In genomic region chr9:31699836-31700235, GRCh38 we compare ENCODE assay signal across 14 cellular contexts.
A peak's percentile ranks its signal among the peaks of the same experiment; 100 is the strongest.
DNase-seq lines count a peak whose midpoint lies in the region; ATAC-seq, FAIRE-seq and TF ChIP-seq lines count a peak whose summit lies in the region.
"Had no signal": no experiment of that assay in that cellular context is flagged by ENCODE, and none has a peak within 500 bp of the region (broad histone marks: within the 10 kb centered on the region; RNA-seq: fewer than 3 reads in every experiment).

No MANE protein-coding gene starts in this region.

- H3K9me3 ChIP-seq in RWPE2 (ENCODE audit: severe bottlenecking) (no peaks in the 10 kb centered on the region), keratinocyte (ENCODE audit: control insufficient read depth, low read depth, low read length) (no peaks in the 10 kb centered on the region)

- ATAC-seq in RWPE2 (ENCODE audit: low read depth): peak; percentile 52
- ATAC-seq: HCT116 had no signal

- H3K27me3 ChIP-seq in RWPE2 (ENCODE audit: insufficient read depth, poor library complexity, severe bottlenecking) (no peaks in the 10 kb centered on the region), keratinocyte (ENCODE audit: control insufficient read depth, extremely low read depth, insufficient read depth, low read length) (no peaks in the 10 kb centered on the region)

- no peak for DNase-seq in activated T-cell treated with anti-CD3 and anti-CD28 coated beads, Interleukin-2, amount 50 U/mL, for 24 hours
- DNase-seq in activated T-cell treated with anti-CD3 and anti-CD28 coated beads, Interleukin-2, amount 50 U/mL, for 1 hour: no peak
- DNase-seq in RWPE2 (ENCODE audit: low spot score) (no peak), keratinocyte (ENCODE audit: low read depth, low spot score) (no peak), posterior cingulate gyrus (no peak), NCI-H2107 treated with DMSO at 0.1 percent for 48 hours (lab: John Stamatoyannopoulos, UW; ENCODE audit: unreplicated experiment) (no peak)
- no peak for DNase-seq in activated T-helper 2 cell treated with anti-CD3 and anti-CD28 coated beads, Interferon-gamma antibody, Interleukin-2, Interleukin-4, amounts not matched to agents 10 μg/mL and 5 μg/mL and 100 μg/mL, durations not matched to agents 14 hours and 24 hours and 36 hours (ENCODE audit: low spot score)
- DNase-seq: C1 segment of cervical spinal cord; Calu3; CD4-positive, alpha-beta T cell; DMS 273 treated with DMSO at 0.1 percent for 48 hours had no signal

- H2AFZ ChIP-seq in keratinocyte (ENCODE audit: control insufficient read depth, low read length): no peak overlapping the region

- no peaks in the 10 kb centered on the region for H3K27me3 Mint-ChIP-seq in activated T-cell treated with anti-CD3 and anti-CD28 coated beads, Interleukin-2, amount 50 U/mL, for 24 hours
- no peaks in the 10 kb centered on the region for H3K27me3 Mint-ChIP-seq in activated T-helper 2 cell treated with anti-CD3 and anti-CD28 coated beads, Interferon-gamma antibody, Interleukin-2, Interleukin-4, amounts not matched to agents 10 μg/mL and 5 μg/mL and 100 μg/mL, durations not matched to agents 14 hours and 24 hours and 36 hours (ENCODE audit: low read depth)
- H3K27me3 Mint-ChIP-seq: B cell; CD4-positive, alpha-beta T cell had no signal

- no peak for FAIRE-seq in keratinocyte (lab: Jason Lieb, UNC)
- FAIRE-seq: A204.1 had no signal

- peak overlapping the region; percentile 14 for H3K4me2 ChIP-seq in keratinocyte (ENCODE audit: control insufficient read depth, extremely low read depth, insufficient read depth, low read depth, low read length)

- TF ChIP-seq CTCF in RWPE2 (IDR thresholded peaks at IDR 0.05; ENCODE audit: poor library complexity, severe bottlenecking) (no peak), keratinocyte (optimal IDR thresholded peaks at IDR 0.05 in 1 of 3, IDR thresholded peaks at IDR 0.05 in 1 of 3, conservative IDR thresholded peaks at IDR 0.05 in 1 of 3; ENCODE audit: extremely low read depth in 1 of 3, insufficient read depth in 2 of 3, low read length in 3 of 3) (no peak)

- H3K27ac ChIP-seq in RWPE2 (ENCODE audit: poor library complexity, severe bottlenecking) (peak overlapping the region; percentile 13), keratinocyte (ENCODE audit: control insufficient read depth, insufficient read depth, low read length) (peak overlapping the region; percentile 37)

- no peak overlapping the region for H3K4me3 ChIP-seq in RWPE2 (ENCODE audit: severe bottlenecking)
- H3K4me3 ChIP-seq in keratinocyte (ENCODE audit: control insufficient read depth in 2 of 3, extremely low read depth in 1 of 3, insufficient read depth in 2 of 3, low read depth in 1 of 3, low read length in 3 of 3): peak overlapping the region in 1 of 3 experiments; percentile 4

- H3K9ac ChIP-seq in keratinocyte (ENCODE audit: control insufficient read depth, extremely low read depth, insufficient read depth, low read length): no peak overlapping the region

- H3K27ac Mint-ChIP-seq in activated T-cell treated with anti-CD3 and anti-CD28 coated beads, Interleukin-2, amount 50 U/mL, for 24 hours: peak overlapping the region; percentile 80
- H3K27ac Mint-ChIP-seq in activated T-helper 2 cell treated with anti-CD3 and anti-CD28 coated beads, Interferon-gamma antibody, Interleukin-2, Interleukin-4, amounts not matched to agents 10 μg/mL and 5 μg/mL and 100 μg/mL, durations not matched to agents 14 hours and 24 hours and 36 hours: peak overlapping the region; percentile 24
- H3K27ac Mint-ChIP-seq: B cell; CD4-positive, alpha-beta T cell had no signal

- H3K4me1 Mint-ChIP-seq in activated T-cell treated with anti-CD3 and anti-CD28 coated beads, Interleukin-2, amount 50 U/mL, for 24 hours (ENCODE audit: low read depth): peaks cover 28% of the 10 kb centered on the region
- peaks cover 13% of the 10 kb centered on the region for H3K4me1 Mint-ChIP-seq in activated T-helper 2 cell treated with anti-CD3 and anti-CD28 coated beads, Interferon-gamma antibody, Interleukin-2, Interleukin-4, amounts not matched to agents 10 μg/mL and 5 μg/mL and 100 μg/mL, durations not matched to agents 14 hours and 24 hours and 36 hours (ENCODE audit: low read depth)
- H3K4me1 Mint-ChIP-seq: B cell had no signal

- intact Hi-C loops in activated T-helper 2 cell treated with anti-CD3 and anti-CD28 coated beads, Interferon-gamma antibody, Interleukin-2, Interleukin-4, amounts not matched to agents 10 μg/mL and 5 μg/mL and 100 μg/mL, durations not matched to agents 14 hours and 24 hours and 36 hours (cut with micrococcal nuclease): loop anchor here (1.0 to 2.0 kb wide), 2 partner anchors 23 to 157 kb away; no protein-coding TSS in a partner anchor
- intact Hi-C loops in posterior cingulate gyrus (cut with DNase I): no loop called here

- H3K36me3 Mint-ChIP-seq in activated T-cell treated with anti-CD3 and anti-CD28 coated beads, Interleukin-2, amount 50 U/mL, for 24 hours (ENCODE audit: low read depth): peaks cover 1% of the 10 kb centered on the region
- H3K36me3 Mint-ChIP-seq in activated T-helper 2 cell treated with anti-CD3 and anti-CD28 coated beads, Interferon-gamma antibody, Interleukin-2, Interleukin-4, amounts not matched to agents 10 μg/mL and 5 μg/mL and 100 μg/mL, durations not matched to agents 14 hours and 24 hours and 36 hours (ENCODE audit: low read depth): peaks cover 14% of the 10 kb centered on the region

- H3K9me3 Mint-ChIP-seq in activated T-cell treated with anti-CD3 and anti-CD28 coated beads, Interleukin-2, amount 50 U/mL, for 24 hours: peaks cover 8% of the 10 kb centered on the region
- peaks cover 10% of the 10 kb centered on the region for H3K9me3 Mint-ChIP-seq in activated T-helper 2 cell treated with anti-CD3 and anti-CD28 coated beads, Interferon-gamma antibody, Interleukin-2, Interleukin-4, amounts not matched to agents 10 μg/mL and 5 μg/mL and 100 μg/mL, durations not matched to agents 14 hours and 24 hours and 36 hours

- H3K36me3 ChIP-seq in RWPE2 (ENCODE audit: low read depth) (no peaks in the 10 kb centered on the region), keratinocyte (ENCODE audit: control insufficient read depth in 2 of 2, extremely low read depth in 1 of 2, insufficient read depth in 2 of 2, low read length in 2 of 2) (no peaks in the 10 kb centered on the region)

- no peaks in the 10 kb centered on the region for H3K9me1 ChIP-seq in keratinocyte (ENCODE audit: control insufficient read depth, extremely low read depth, insufficient read depth, low read length)

- dilution Hi-C loops in keratinocyte (cut with MboI; ENCODE audit: extremely low pct_ligation_motif_present, low sequenced_read_pairs): no loop called here

- H3K4me3 Mint-ChIP-seq in activated T-cell treated with anti-CD3 and anti-CD28 coated beads, Interleukin-2, amount 50 U/mL, for 24 hours: no peak overlapping the region
- H3K4me3 Mint-ChIP-seq in activated T-helper 2 cell treated with anti-CD3 and anti-CD28 coated beads, Interferon-gamma antibody, Interleukin-2, Interleukin-4, amounts not matched to agents 10 μg/mL and 5 μg/mL and 100 μg/mL, durations not matched to agents 14 hours and 24 hours and 36 hours (ENCODE audit: low read depth): no peak overlapping the region
- H3K4me3 Mint-ChIP-seq: B cell; CD4-positive, alpha-beta T cell had no signal

- H4K20me1 ChIP-seq in keratinocyte (ENCODE audit: control insufficient read depth, extremely low read depth, insufficient read depth, low read length): no peaks in the 10 kb centered on the region

- H3K4me1 ChIP-seq in RWPE2 (ENCODE audit: insufficient read depth, poor library complexity, severe bottlenecking) (peaks cover 7% of the 10 kb centered on the region), keratinocyte (ENCODE audit: control insufficient read depth, extremely low read depth, insufficient read depth, low read length) (peaks cover 9% of the 10 kb centered on the region)

- no peaks in the 10 kb centered on the region for H3K79me2 ChIP-seq in keratinocyte (ENCODE audit: control insufficient read depth, insufficient read depth, low read length)
